ENCODE assay signal across 30 cellular contexts in the genomic region with DNA sequence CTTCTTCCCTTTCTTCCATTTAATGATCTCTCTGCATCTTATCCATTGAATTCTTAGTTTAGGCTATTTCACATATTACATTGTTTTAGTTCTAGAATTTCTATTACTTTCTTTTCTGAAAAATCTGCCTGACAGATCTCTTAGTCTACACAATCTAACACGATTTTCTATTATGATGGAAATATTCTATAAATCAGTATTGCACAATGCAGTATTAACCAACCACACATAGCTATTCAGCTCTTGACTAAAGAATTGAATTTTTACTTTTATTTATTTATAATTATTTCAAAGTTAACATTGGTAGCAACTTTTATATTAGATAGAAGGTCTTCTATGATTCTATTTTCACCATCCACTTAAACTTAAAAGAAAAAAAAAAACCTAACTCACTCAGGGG. TPM values are rescaled to one million over a fixed set of nuclear protein-coding genes. Genes with fewer than 3 reads are reported as not detected.
DNase-seq lines count a peak whose midpoint lies in the region; ATAC-seq, FAIRE-seq and TF ChIP-seq lines count a peak whose summit lies in the region.
"Had no signal": no experiment of that assay in that cellular context is flagged by ENCODE, and none has a peak within 500 bp of the region (broad histone marks: within the 10 kb centered on the region; RNA-seq: fewer than 3 reads in every experiment).

No MANE protein-coding gene starts in this region.

- no peak overlapping the region for H3K9ac ChIP-seq in HepG2 (ENCODE audit: insufficient read depth, low read depth, low read length)
- H3K9ac ChIP-seq in K562 (ENCODE audit: insufficient read depth in 1 of 2, low read depth in 2 of 2, low read length in 2 of 2): no peak overlapping the region
- H3K9ac ChIP-seq: BLaER1; BLaER1 treated with 17β-estradiol and CSF1 and Interleukin-3, amounts not matched to agents 10 nM and 100 nM had no signal

- TF ChIP-seq EP300 in HepG2 (IDR thresholded peaks at IDR 0.05; ENCODE audit: low read depth in 2 of 2, low read length in 2 of 2) (no peak), HepG2 (CRISPR knock-in tag; IDR thresholded peaks at IDR 0.05; ENCODE audit: borderline replicate concordance) (no peak), K562 (IDR thresholded peaks at IDR 0.05; ENCODE audit: low read length) (no peak)

- H3K79me2 ChIP-seq in HepG2 (ENCODE audit: insufficient read depth, low read length) (no peaks in the 10 kb centered on the region), K562 (ENCODE audit: control insufficient read depth, insufficient read depth, low read length) (no peaks in the 10 kb centered on the region; the same call in 2 of the 3 replicates)

- peaks cover 0 to 1% of the 10 kb centered on the region in 2 experiments; a peak in 2 of 5 replicates for H3K27me3 ChIP-seq in HepG2 (ENCODE audit: control insufficient read depth in 1 of 2, insufficient read depth in 2 of 2, low read length in 2 of 2)
- H3K27me3 ChIP-seq in right lobe of liver: peaks cover 0 to 5% of the 10 kb centered on the region in 2 donors
- no peaks in the 10 kb centered on the region for H3K27me3 ChIP-seq in K562 (ENCODE audit: control insufficient read depth in 2 of 2, insufficient read depth in 2 of 2, low read length in 2 of 2)
- H3K27me3 ChIP-seq: BE2C; BLaER1; BLaER1 treated with 17β-estradiol and CSF1 and Interleukin-3, amounts not matched to agents 10 nM and 100 nM had no signal

- TF ChIP-seq CTCF in HepG2 (CRISPR knock-in tag; IDR thresholded peaks at IDR 0.05) (no peak), right lobe of liver (IDR thresholded peaks at IDR 0.05) (no peak), K562 (IDR thresholded peaks at IDR 0.05 in 2 of 3, conservative IDR thresholded peaks at IDR 0.05 in 1 of 3; ENCODE audit: insufficient read depth in 2 of 3, low read depth in 1 of 3, low read length in 3 of 3) (no peak)

- no peaks in the 10 kb centered on the region for H4K20me1 ChIP-seq in HepG2 (ENCODE audit: insufficient read depth, low read length)
- no peaks in the 10 kb centered on the region for H4K20me1 ChIP-seq in K562 (replicated peaks; ENCODE audit: control insufficient read depth, insufficient read depth, low read length)
- H4K20me1 ChIP-seq: BLaER1; BLaER1 treated with 17β-estradiol and CSF1 and Interleukin-3, amounts not matched to agents 10 nM and 100 nM had no signal

- WGBS in HepG2 (ENCODE audit: low lambda C conversion rate): 8% methylated on average over 1 of the region's 1 CpG
- 13% methylated on average over 1 of the region's 1 CpG for WGBS in right lobe of liver (ENCODE audit: insufficient coverage, low coverage, low lambda C conversion rate, missing lambda C conversion rate)
- 13% methylated on average over 1 of the region's 1 CpG for WGBS in K562 (ENCODE audit: insufficient coverage, low coverage, missing lambda C conversion rate)

- in situ Hi-C loops in HepG2 (cut with HindIII; ENCODE audit: extremely low pct_ligation_motif_present, low pct_unique_long_range_greater_than_20kb): no loop called here
- in situ Hi-C loops in K562 (cut with MboI): no loop called here

- no peak overlapping the region for H3K27ac ChIP-seq in HepG2 (ENCODE audit: extremely low read length, insufficient read depth, low read length)
- H3K27ac ChIP-seq in right lobe of liver: no peak overlapping the region
- H3K27ac ChIP-seq in K562 (ENCODE audit: extremely low read depth, low read depth, low read length): no peak overlapping the region
- H3K27ac ChIP-seq: 22Rv1; A549; BLaER1; BLaER1 treated with 17β-estradiol and CSF1 and Interleukin-3, amounts not matched to agents 10 nM and 100 nM; C4-2B had no signal

- H3K9me3 ChIP-seq in HepG2 (ENCODE audit: low read length) (no peaks in the 10 kb centered on the region), right lobe of liver (no peaks in the 10 kb centered on the region), K562 (replicated peaks; ENCODE audit: control insufficient read depth, insufficient read depth, low read depth, low read length) (no peaks in the 10 kb centered on the region)
- H3K9me3 ChIP-seq: A549; BE2C; BLaER1; BLaER1 treated with 17β-estradiol and CSF1 and Interleukin-3, amounts not matched to agents 10 nM and 100 nM; Caco-2 had no signal

- no peak for TF ChIP-seq POLR2A in HepG2 (IDR thresholded peaks at IDR 0.05; ENCODE audit: insufficient read depth in 1 of 2, low read depth in 2 of 2, low read length in 2 of 2)
- no peak for TF ChIP-seq POLR2A in right lobe of liver (IDR thresholded peaks at IDR 0.05)
- no peak for TF ChIP-seq POLR2A in K562 (conservative IDR thresholded peaks at IDR 0.05)

- no peak overlapping the region for H2AFZ ChIP-seq in HepG2 (ENCODE audit: low read length)
- H2AFZ ChIP-seq in K562 (ENCODE audit: low read depth, low read length): no peak overlapping the region

- H3K4me1 ChIP-seq in HepG2 (ENCODE audit: insufficient read depth, low read length) (peaks cover 14% of the 10 kb centered on the region), right lobe of liver (no peaks in the 10 kb centered on the region), K562 (replicated peaks in 1 of 2; ENCODE audit: control insufficient read depth in 2 of 2, insufficient read depth in 2 of 2, low read length in 2 of 2) (no peaks in the 10 kb centered on the region)
- H3K4me1 ChIP-seq: A549, BE2C, BLaER1, Caco-2 had no signal

- intact Hi-C loops in HepG2 (cut with micrococcal nuclease; ENCODE audit: unreplicated experiment): no loop called here
- intact Hi-C loops in right lobe of liver (cut with DNase I): no loop called here
- intact Hi-C loops in K562 (cut with micrococcal nuclease): no loop called here

- H3K9me1 ChIP-seq in K562 (ENCODE audit: control insufficient read depth, insufficient read depth, low read length): no peaks in the 10 kb centered on the region

- no TSS peak for BruUV-seq in HepG2 (replicated peaks; lab: Mats Ljungman, UMichigan)
- BruUV-seq in K562 (replicated peaks; lab: Mats Ljungman, UMichigan): no TSS peak

- CTCF ChIA-PET in HepG2 (lab: Yijun Ruan, JAX; ENCODE audit: low intra/inter-chr PET ratio, low total read pairs): no interaction called here
- CTCF ChIA-PET in K562 (lab: Yijun Ruan, JAX; ENCODE audit: low intra/inter-chr PET ratio): no interaction called here

- H3K36me3 ChIP-seq in HepG2 (replicated peaks in 1 of 2; ENCODE audit: control insufficient read depth in 1 of 2, insufficient read depth in 2 of 2, low read length in 2 of 2) (no peaks in the 10 kb centered on the region), right lobe of liver (no peaks in the 10 kb centered on the region), K562 (ENCODE audit: control insufficient read depth, insufficient read depth, low read length) (no peaks in the 10 kb centered on the region)
- H3K36me3 ChIP-seq: BE2C; BLaER1; BLaER1 treated with 17β-estradiol and CSF1 and Interleukin-3, amounts not matched to agents 10 nM and 100 nM had no signal

- POLR2A ChIA-PET in HepG2 (lab: Yijun Ruan, JAX): no interaction called here
- POLR2A ChIA-PET in K562 (lab: Yijun Ruan, JAX): no interaction called here

- DNase-seq in HepG2 (ENCODE audit: low spot score): no peak
- no peak for DNase-seq in right lobe of liver
- DNase-seq in K562 (ENCODE audit: extremely low read depth in 1 of 4, low spot score in 3 of 4): no peak
- DNase-seq in NCI-H345 (lab: John Stamatoyannopoulos, UW): no peak
- DNase-seq: 8988T; ACHN; AML-193; BE2C; C1 segment of cervical spinal cord; Caco-2; Calu3; CD4-positive, alpha-beta memory T cell; CD4-positive, alpha-beta T cell; CD4-positive, CD25-positive, alpha-beta regulatory T cell; CD8-positive, alpha-beta memory T cell; CD8-positive, alpha-beta T cell; COR-L47; DMS 273 treated with DMSO at 0.1 percent for 48 hours; DMS153; DMS53; DMS79; DMS79 treated with DMSO at 0.1 percent for 48 hours; DND-41; EL had no signal

- H3K4me3 ChIP-seq in HepG2 (replicated peaks in 1 of 3; ENCODE audit: insufficient read depth in 1 of 3, low read depth in 2 of 3, low read length in 3 of 3): no peak overlapping the region
- no peak overlapping the region for H3K4me3 ChIP-seq in right lobe of liver
- no peak overlapping the region for H3K4me3 ChIP-seq in K562
- H3K4me3 ChIP-seq: A549; BLaER1; BLaER1 treated with 17β-estradiol and CSF1 and Interleukin-3, amounts not matched to agents 10 nM and 100 nM had no signal

- no peak for TF ChIP-seq RAD21 in HepG2 (CRISPR knock-in tag; IDR thresholded peaks at IDR 0.05)
- TF ChIP-seq RAD21 in K562 (CRISPR knock-in tag; conservative IDR thresholded peaks at IDR 0.05 in 1 of 2, IDR thresholded peaks at IDR 0.05 in 1 of 2): no peak

- no peak overlapping the region for H3K4me2 ChIP-seq in HepG2 (ENCODE audit: low read depth, low read length)
- H3K4me2 ChIP-seq in K562 (ENCODE audit: insufficient read depth, low read length): no peak overlapping the region
- H3K4me2 ChIP-seq: A549, BLaER1 had no signal

- no peak for FAIRE-seq in HepG2 (lab: Jason Lieb, UNC)
- FAIRE-seq in K562 (lab: Jason Lieb, UNC): no peak
- FAIRE-seq: D721Med had no signal

- ATAC-seq in HepG2 (no peak), right lobe of liver (no peak), K562 (no peak)
- ATAC-seq: A549; CD8-positive, alpha-beta T cell had no signal

RNA-seq across cellular contexts. Expression of a gene that starts 36.2 kb away (rescaled TPM):
- total RNA-seq in HepG2 (2016; rRNA removed; fragmentation: Illumina TruSeq; extraction: Trizol) (1.6 and 17.1 TPM in 2 replicates), right lobe of liver (10 to 100 TPM in 4 of 6 experiments, 1 to 10 TPM in 2; 8.8 to 24.3 (median 16.3) TPM), K562 (2014; rRNA removed) (34.6 and 35.3 TPM in 2 replicates), K562 (2014; rRNA removed; fragmentation: Illumina TruSeq; extraction: Trizol) (55.9 and 56.3 TPM in 2 replicates), K562 (2015; rRNA removed; fragmentation: Illumina TruSeq; extraction: Trizol) (48.3 and 52.6 TPM in 2 replicates), K562 (2021) (77.0 and 86.3 TPM in 2 replicates)
- total RNA-seq in HepG2 (2016; cell fraction: cytosol; rRNA removed; fragmentation: Illumina TruSeq; extraction: Trizol; ENCODE audit: low read depth): 3.1 and 4.3 TPM in 2 replicates
- 2.1 and 14.5 TPM in 2 replicates for total RNA-seq in HepG2 (2016; cell fraction: insoluble cytoplasmic fraction; rRNA removed; fragmentation: Illumina TruSeq; extraction: Trizol)
- total RNA-seq in HepG2 (2016; cell fraction: membrane; rRNA removed; fragmentation: Illumina TruSeq; extraction: Trizol): 1.4 and 1.5 TPM in 2 replicates
- total RNA-seq in HepG2 (2016; cell fraction: nucleus; rRNA removed; fragmentation: Illumina TruSeq; extraction: Trizol): 25.3 and 27.2 TPM in 2 replicates
- polyA plus RNA-seq in HepG2 (2011; rRNA removed) (43.7 and 47.8 TPM in 2 replicates), K562 (2011; rRNA removed) (98.9 and 99.2 TPM in 2 replicates), K562 (2014; fragmentation: Illumina TruSeq; extraction: Trizol) (65.7 and 82.7 TPM in 2 replicates), K562 (2014; fragmentation: Nextera tagmentation; extraction: Ambion mirVana) (10 to 100 TPM; 11.2 to 12.4 TPM), K562 (2014; rRNA removed) (144 and 191 TPM in 2 replicates)
- polyA plus RNA-seq in HepG2 (2011; cell fraction: cytosol; rRNA removed): 2.5 and 3.4 TPM in 2 replicates
- polyA plus RNA-seq in HepG2 (2011; cell fraction: nucleus; rRNA removed): 253 and 302 TPM in 2 replicates
- 59.0 and 63.8 TPM in 2 replicates for polyA plus RNA-seq in HepG2 (2012)
- polyA plus RNA-seq in HepG2 (2016; cell fraction: cytosol; fragmentation: Illumina TruSeq; extraction: Trizol; ENCODE audit: low read depth): 0.15 and 0.26 TPM in 2 replicates
- 1.8 and 2.0 TPM in 2 replicates for polyA plus RNA-seq in HepG2 (2016; cell fraction: insoluble cytoplasmic fraction; fragmentation: Illumina TruSeq; extraction: Trizol; ENCODE audit: low read depth)
- polyA plus RNA-seq in HepG2 (2016; cell fraction: membrane; fragmentation: Illumina TruSeq; extraction: Trizol; ENCODE audit: low read depth): 0.35 and 0.44 TPM in 2 replicates
- 158 and 176 TPM in 2 replicates for polyA plus RNA-seq in HepG2 (2016; cell fraction: nucleus; fragmentation: Illumina TruSeq; extraction: Trizol; ENCODE audit: insufficient read depth, low read depth)
- 5.2 and 7.9 TPM in 2 replicates for polyA minus RNA-seq in HepG2 (2011; rRNA and poly(A)+ RNA removed; ENCODE audit: low replicate concordance)
- 2.3 and 2.6 TPM in 2 replicates for polyA minus RNA-seq in HepG2 (2011; cell fraction: cytosol; rRNA and poly(A)+ RNA removed)
- 58.6 and 68.8 TPM in 2 replicates for polyA minus RNA-seq in HepG2 (2011; cell fraction: nucleus; rRNA and poly(A)+ RNA removed)
- 252 and 601 TPM in 2 replicates for total RNA-seq in K562 (2011; cell fraction: chromatin; rRNA removed; ENCODE audit: low replicate concordance)
- total RNA-seq in K562 (2011; cell fraction: nucleolus; rRNA removed): 93.6 and 128 TPM in 2 replicates
- total RNA-seq in K562 (2011; cell fraction: nucleoplasm; rRNA removed): 217 and 228 TPM in 2 replicates
- polyA plus RNA-seq in K562 (2011; cell fraction: cytosol; rRNA removed): 6.2 and 17.2 TPM in 2 replicates
- 364 and 408 TPM in 2 replicates for polyA plus RNA-seq in K562 (2011; cell fraction: nucleus; rRNA removed)
- polyA plus RNA-seq in K562 (2012): 77.0 and 141 TPM in 2 replicates
- 17.0 and 17.2 TPM in 2 replicates for polyA minus RNA-seq in K562 (2011; rRNA and poly(A)+ RNA removed)
- 5.7 and 7.8 TPM in 2 replicates for polyA minus RNA-seq in K562 (2011; cell fraction: cytosol; rRNA and poly(A)+ RNA removed)
- polyA minus RNA-seq in K562 (2011; cell fraction: nucleus; rRNA and poly(A)+ RNA removed): 45.1 and 69.5 TPM in 2 replicates
